Comparison of ENCODE assay signal across 14 cellular contexts in the genomic region with DNA sequence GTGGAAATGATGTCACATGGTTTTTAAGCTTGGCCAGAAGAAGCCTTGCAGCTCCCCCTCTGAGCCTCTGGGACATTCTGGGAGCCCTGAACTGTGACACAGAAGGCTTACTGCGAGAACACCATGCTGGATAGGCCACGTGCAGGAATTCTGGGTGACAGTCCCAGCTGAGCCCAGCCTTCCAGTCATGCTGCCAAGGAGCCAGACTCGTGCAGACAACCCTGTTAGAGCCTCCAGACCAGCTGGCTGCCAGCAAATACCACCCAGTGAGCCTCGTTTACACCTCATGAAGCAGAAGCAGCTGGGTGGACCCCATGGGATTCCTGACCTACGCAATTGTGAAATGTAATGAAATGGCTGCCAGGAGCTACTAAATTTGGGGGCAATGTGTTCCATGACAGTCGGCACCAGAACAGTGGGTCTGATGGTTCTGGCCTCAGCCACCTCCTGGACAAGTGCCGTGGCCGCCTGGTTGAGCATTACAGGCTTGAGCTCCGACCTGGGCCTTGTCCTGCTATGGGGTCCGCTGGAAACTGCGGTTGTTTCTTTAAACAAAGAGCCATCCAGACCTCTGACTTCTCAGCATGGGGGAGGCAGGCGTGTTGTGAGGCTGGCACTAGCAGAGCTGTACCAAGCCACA.
"Had no signal": no experiment of that assay in that cellular context is flagged by ENCODE, and none has a peak within 500 bp of the region (broad histone marks: within the 10 kb centered on the region; RNA-seq: fewer than 3 reads in every experiment).

No MANE protein-coding gene starts in this region.

- H3K9me3 ChIP-seq: left lung, neutrophil, stomach, thoracic aorta, uterus had no signal

- ATAC-seq: activated CD8-positive, alpha-beta memory T cell treated with anti-CD3 and anti-CD28 coated beads, Interleukin-2, amount 10 ng/mL, durations not matched to agents 7 days and 5 days; activated naive CD4-positive, alpha-beta T cell treated with anti-CD3 and anti-CD28 coated beads, Interleukin-2, amount 50 U/mL, for 72 hours; left lung had no signal

- H3K4me3 ChIP-seq: left lung, stomach, thoracic aorta, uterus had no signal

- H3K36me3 ChIP-seq: left lung, neutrophil, stomach, thoracic aorta, uterus had no signal

- H3K4me1 ChIP-seq: left lung, uterus had no signal

- H3K27me3 ChIP-seq: left lung, stomach, uterus had no signal

- DNase-seq: activated CD4-positive, alpha-beta T cell treated with anti-CD3 and anti-CD28 coated beads, Interleukin-2, amount 50 U/mL, for 4 hours; activated CD4-positive, CD25-positive, alpha-beta regulatory T cell treated with anti-CD3 and anti-CD28 coated beads, Interleukin-2, amount 50 U/mL, for 72 hours; activated CD8-positive, alpha-beta memory T cell treated with anti-CD3 and anti-CD28 coated beads, Interleukin-2, amount 10 ng/mL, durations not matched to agents 7 days and 5 days; activated effector memory CD4-positive, alpha-beta T cell treated with anti-CD3 and anti-CD28 coated beads, Interleukin-2, amount 50 U/mL, for 16 hours; activated T-cell treated with anti-CD3 and anti-CD28 coated beads, Interleukin-2, amount 50 U/mL, for 24 hours; amniotic stem cell; erythroblast; stomach; SW 1271; uterus had no signal

- H3K27ac ChIP-seq: left lung, neutrophil, stomach, thoracic aorta, uterus had no signal
